9 cellular contexts compared by ENCODE assay signal in the genomic region with DNA sequence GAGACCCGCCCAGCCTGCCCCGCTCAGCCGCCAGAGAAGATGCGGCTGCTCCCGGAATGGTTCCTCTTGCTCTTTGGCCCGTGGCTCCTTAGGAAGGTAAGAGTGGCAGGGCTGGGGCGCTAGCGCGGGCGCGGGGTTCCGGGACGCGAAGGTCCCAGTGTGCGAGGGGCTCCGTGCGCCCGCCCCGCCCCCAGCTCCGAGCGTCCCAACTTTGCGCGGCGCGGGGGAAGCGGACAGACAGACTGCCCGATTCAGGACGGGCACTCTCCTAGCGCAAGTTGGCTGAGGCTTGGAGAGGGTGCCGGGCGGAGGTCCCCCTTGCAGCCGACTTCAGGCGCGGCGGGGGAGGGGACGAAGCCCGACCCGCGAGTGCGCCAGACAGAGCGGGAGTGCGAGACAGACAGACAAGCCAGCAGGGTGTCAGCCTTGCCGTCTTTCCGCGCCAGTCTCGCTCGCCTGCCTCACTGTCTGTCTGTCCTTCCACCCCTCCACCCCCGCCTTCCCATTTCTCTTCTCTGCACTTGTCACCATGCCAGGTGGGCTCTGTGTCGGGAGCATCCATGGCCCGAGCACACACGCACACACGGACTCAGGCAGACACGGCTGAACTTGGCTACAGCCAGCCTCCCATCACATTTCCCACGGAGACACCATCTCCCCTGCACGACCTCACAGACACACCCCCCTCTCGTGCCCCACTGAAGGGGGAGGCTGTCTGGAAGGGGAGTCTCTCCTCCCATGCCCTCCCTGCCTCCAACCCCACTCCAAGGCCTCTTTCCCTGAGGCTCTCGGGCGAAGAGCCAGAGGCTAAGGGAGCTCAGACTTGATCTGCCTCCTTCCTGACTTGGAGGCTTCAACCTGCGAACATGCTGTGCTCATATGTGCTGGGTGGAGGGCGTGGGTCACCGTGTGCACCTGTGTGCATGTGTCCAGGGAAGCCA. TPM values are rescaled to one million over a fixed set of nuclear protein-coding genes. Genes with fewer than 3 reads are reported as not detected.
A peak's percentile ranks its signal among the peaks of the same experiment; 100 is the strongest.
DNase-seq lines count a peak whose midpoint lies in the region; ATAC-seq and TF ChIP-seq lines count a peak whose summit lies in the region.
"Had no signal": no experiment of that assay in that cellular context is flagged by ENCODE, and none has a peak within 500 bp of the region (broad histone marks: within the 10 kb centered on the region; RNA-seq: fewer than 3 reads in every experiment).

No MANE protein-coding gene starts in this region.

- peak overlapping the region in 3 of 4 donors; percentile 22 to 48 (median 45) for H3K4me3 ChIP-seq in sigmoid colon

- no peak for TF ChIP-seq POLR2A in sigmoid colon (IDR thresholded peaks at IDR 0.05)

- no peak overlapping the region for H3K27ac ChIP-seq in sigmoid colon
- H3K27ac ChIP-seq: body of pancreas had no signal

- H3K27me3 ChIP-seq in sigmoid colon = peaks cover 61 to 87% (median 75%) of the 10 kb centered on the region in 3 donors

- peak; percentile 73 for DNase-seq in activated CD8-positive, alpha-beta memory T cell treated with anti-CD3 and anti-CD28 coated beads for 24 hours
- DNase-seq in activated CD8-positive, alpha-beta memory T cell treated with anti-CD3 and anti-CD28 coated beads, Interleukin-2, amount 50 U/mL, for 4 hours = no peak
- peak; percentile 47 for DNase-seq in RPMI8226
- DNase-seq in endothelial cell (ENCODE audit: low spot score) = no peak
- no peak for DNase-seq in sigmoid colon
- no peak for DNase-seq in NCI-H510A (lab: John Stamatoyannopoulos, UW)

- H3K4me1 Mint-ChIP-seq in endothelial cell (ENCODE audit: unreplicated experiment) = peaks cover 20% of the 10 kb centered on the region

- 1 to 3% methylated on average over 61 of the region's 61 CpGs for WGBS in sigmoid colon, 2 donors

- H3K9me3 Mint-ChIP-seq in endothelial cell (ENCODE audit: unreplicated experiment) = no peaks in the 10 kb centered on the region

- TF ChIP-seq CTCF in endothelial cell (IDR thresholded peaks at IDR 0.05; ENCODE audit: unreplicated experiment) = no peak
- TF ChIP-seq CTCF in sigmoid colon (IDR thresholded peaks at IDR 0.05) = no peak

- H3K9me3 ChIP-seq in sigmoid colon = no peaks in the 10 kb centered on the region
- H3K9me3 ChIP-seq: body of pancreas had no signal

- H3K27ac Mint-ChIP-seq in endothelial cell (ENCODE audit: unreplicated experiment) = no peak overlapping the region

- peaks cover 0 to 42% (median 28%) of the 10 kb centered on the region in 4 donors for H3K4me1 ChIP-seq in sigmoid colon

- peak overlapping the region; percentile 16 for H3K4me3 Mint-ChIP-seq in endothelial cell (ENCODE audit: unreplicated experiment)

- intact Hi-C loops in sigmoid colon (cut with DNase I) = no loop called here

- ATAC-seq in HG03097 (IDR thresholded peaks at IDR 0.05; ENCODE audit: low FRiP score, unreplicated experiment) (no peak), GM21528 (IDR thresholded peaks at IDR 0.05; ENCODE audit: low FRiP score, unreplicated experiment) (no peak)

- peaks cover 51% of the 10 kb centered on the region for H3K27me3 Mint-ChIP-seq in endothelial cell (ENCODE audit: unreplicated experiment)

- TF ChIP-seq EP300 in sigmoid colon (IDR thresholded peaks at IDR 0.05) = no peak

- H3K36me3 Mint-ChIP-seq in endothelial cell (ENCODE audit: low read depth, unreplicated experiment) = peaks cover 19% of the 10 kb centered on the region

- peaks cover 0 to 7% (median 2%) of the 10 kb centered on the region in 4 donors for H3K36me3 ChIP-seq in sigmoid colon

RNA-seq across cellular contexts. Expression of gene NXPH4, which starts 0.6 kb away (rescaled TPM):
- total RNA-seq in endothelial cell (ENCODE audit: unreplicated experiment) = not detected
- not detected for total RNA-seq in sigmoid colon
- polyA plus RNA-seq in sigmoid colon = under 1 TPM in 1 of 3 donors, not detected in 2; 0.13 TPM

RNA-seq across cellular contexts. Expression of gene SHMT2, which starts 12.3 kb away (rescaled TPM):
- total RNA-seq in endothelial cell (ENCODE audit: unreplicated experiment) (63.3 TPM), sigmoid colon (10 to 100 TPM; 24.6 to 52.2 (median 34.5) TPM)
- polyA plus RNA-seq in sigmoid colon = 100 to 1,000 TPM in 1 of 3 donors, 10 to 100 TPM in 2; 26.6 to 100 (median 29.4) TPM

RNA-seq across cellular contexts. Expression of gene STAC3, which starts 33.8 kb away (rescaled TPM):
- total RNA-seq in endothelial cell (ENCODE audit: unreplicated experiment) = 3.3 TPM
- total RNA-seq in sigmoid colon = 1 to 10 TPM in 3 of 4 donors, under 1 TPM in 1; 0.41 to 2.8 (median 1.8) TPM
- 1 to 10 TPM; 1.2 to 4.6 (median 1.8) TPM for polyA plus RNA-seq in sigmoid colon

Comparison
In these comparisons a context has a peak if more than half of its experiments do, and no peak if none do; other contexts are left out.
1. DNase-seq: peak in activated CD8-positive, alpha-beta memory T cell treated with anti-CD3 and anti-CD28 coated beads for 24 hours (single experiment) and RPMI8226 (single experiment); none in activated CD8-positive, alpha-beta memory T cell treated with anti-CD3 and anti-CD28 coated beads, Interleukin-2, amount 50 U/mL, for 4 hours (single experiment), endothelial cell (single experiment), sigmoid colon (single experiment) and NCI-H510A (single experiment).